10 cellular contexts compared by ENCODE assay signal in genomic region chr1:101051688-101052638, GRCh38. TPM values are rescaled to one million over a fixed set of nuclear protein-coding genes. Genes with fewer than 3 reads are reported as not detected.
DNase-seq lines count a peak whose midpoint lies in the region; ATAC-seq and TF ChIP-seq lines count a peak whose summit lies in the region.
"Had no signal": no experiment of that assay in that cellular context is flagged by ENCODE, and none has a peak within 500 bp of the region (broad histone marks: within the 10 kb centered on the region; RNA-seq: fewer than 3 reads in every experiment).

No MANE protein-coding gene starts in this region.

- H3K27ac Mint-ChIP-seq in activated naive CD8-positive, alpha-beta T cell treated with anti-CD3 and anti-CD28 coated beads, Interleukin-2, amount 50 U/mL, for 24 hours = peak overlapping the region; percentile 5
- H3K27ac Mint-ChIP-seq in mesothelial cell of epicardium = no peak overlapping the region
- H3K27ac Mint-ChIP-seq: nephron had no signal

- no peaks in the 10 kb centered on the region for H3K27me3 ChIP-seq in psoas muscle (ENCODE audit: insufficient read depth in 3 of 3, low read length in 2 of 3)
- no peaks in the 10 kb centered on the region for H3K27me3 ChIP-seq in effector memory CD4-positive, alpha-beta T cell (replicated peaks; ENCODE audit: control insufficient read depth, insufficient read depth, low read length, poor library complexity, severe bottlenecking)
- no peaks in the 10 kb centered on the region for H3K27me3 ChIP-seq in BE2C
- H3K27me3 ChIP-seq: SJSA1 had no signal

- H3K4me3 ChIP-seq in psoas muscle = no peak overlapping the region
- H3K4me3 ChIP-seq in effector memory CD4-positive, alpha-beta T cell (ENCODE audit: insufficient read depth, low read depth, low read length, poor library complexity, severe bottlenecking) = no peak overlapping the region
- no peak overlapping the region for H3K4me3 ChIP-seq in BE2C (ENCODE audit: low read depth, low read length)
- H3K4me3 ChIP-seq: SJSA1 had no signal

- TF ChIP-seq CTCF in psoas muscle (IDR thresholded peaks at IDR 0.05) (no peak), BE2C (IDR thresholded peaks at IDR 0.05; ENCODE audit: low read depth, low read length) (no peak), mesothelial cell of epicardium (IDR thresholded peaks at IDR 0.05; ENCODE audit: unreplicated experiment) (no peak)

- H3K36me3 ChIP-seq in psoas muscle (ENCODE audit: insufficient read depth in 1 of 2, low read depth in 1 of 2) = no peaks in the 10 kb centered on the region
- H3K36me3 ChIP-seq in effector memory CD4-positive, alpha-beta T cell (ENCODE audit: control insufficient read depth, insufficient read depth, low read length) = peaks cover 4% of the 10 kb centered on the region
- no peaks in the 10 kb centered on the region for H3K36me3 ChIP-seq in BE2C
- H3K36me3 ChIP-seq: SJSA1 had no signal

- ATAC-seq in GM18505 (IDR thresholded peaks at IDR 0.05; ENCODE audit: unreplicated experiment) (peak; percentile 88), GM19463 (IDR thresholded peaks at IDR 0.05; ENCODE audit: unreplicated experiment) (peak; percentile 95), HG03066 (IDR thresholded peaks at IDR 0.05; ENCODE audit: low read depth, unreplicated experiment) (peak; percentile 73), psoas muscle (no peak)
- ATAC-seq in activated naive CD8-positive, alpha-beta T cell treated with anti-CD3 and anti-CD28 coated beads, Interleukin-2, amount 50 U/mL, for 24 hours = peak; percentile 59

- no peaks in the 10 kb centered on the region for H3K4me1 ChIP-seq in psoas muscle
- no peaks in the 10 kb centered on the region for H3K4me1 ChIP-seq in effector memory CD4-positive, alpha-beta T cell (ENCODE audit: control insufficient read depth, insufficient read depth, low read length, poor library complexity, severe bottlenecking)
- H3K4me1 ChIP-seq in BE2C = no peaks in the 10 kb centered on the region; the same call in 1 of the 2 replicates
- H3K4me1 ChIP-seq: SJSA1 had no signal

- TF ChIP-seq POLR2A in GM18505 (IDR thresholded peaks at IDR 0.05; ENCODE audit: borderline replicate concordance, extremely low read depth, insufficient read depth, insufficient read length) = no peak

- WGBS in psoas muscle, 3 donors = 27 to 36% (median 31%) methylated on average over 3 of the region's 3 CpGs

- no peaks in the 10 kb centered on the region for H3K9me3 ChIP-seq in psoas muscle
- no peaks in the 10 kb centered on the region for H3K9me3 ChIP-seq in effector memory CD4-positive, alpha-beta T cell (ENCODE audit: control insufficient read depth, low read length)
- H3K9me3 ChIP-seq in BE2C = no peaks in the 10 kb centered on the region
- H3K9me3 ChIP-seq: SJSA1 had no signal

- no peak overlapping the region for H3K4me3 Mint-ChIP-seq in activated naive CD8-positive, alpha-beta T cell treated with anti-CD3 and anti-CD28 coated beads, Interleukin-2, amount 50 U/mL, for 24 hours
- no peak overlapping the region for H3K4me3 Mint-ChIP-seq in mesothelial cell of epicardium
- H3K4me3 Mint-ChIP-seq: nephron had no signal

- intact Hi-C loops in psoas muscle (cut with DNase I) = no loop called here

- H3K27me3 Mint-ChIP-seq in activated naive CD8-positive, alpha-beta T cell treated with anti-CD3 and anti-CD28 coated beads, Interleukin-2, amount 50 U/mL, for 24 hours = no peaks in the 10 kb centered on the region
- H3K27me3 Mint-ChIP-seq in mesothelial cell of epicardium (ENCODE audit: low read depth) = no peaks in the 10 kb centered on the region

- H3K4me1 Mint-ChIP-seq in activated naive CD8-positive, alpha-beta T cell treated with anti-CD3 and anti-CD28 coated beads, Interleukin-2, amount 50 U/mL, for 24 hours = peaks cover 29% of the 10 kb centered on the region
- H3K4me1 Mint-ChIP-seq in mesothelial cell of epicardium = peaks cover 19% of the 10 kb centered on the region

- H3K36me3 Mint-ChIP-seq in activated naive CD8-positive, alpha-beta T cell treated with anti-CD3 and anti-CD28 coated beads, Interleukin-2, amount 50 U/mL, for 24 hours (ENCODE audit: low read depth) = peaks cover 6% of the 10 kb centered on the region
- H3K36me3 Mint-ChIP-seq in mesothelial cell of epicardium = peaks cover 6% of the 10 kb centered on the region

- DNase-seq in activated naive CD8-positive, alpha-beta T cell treated with anti-CD3 and anti-CD28 coated beads, Interleukin-2, amount 50 U/mL, for 24 hours = no peak
- DNase-seq in psoas muscle (no peak), BE2C (no peak), mesothelial cell of epicardium (ENCODE audit: low spot score in 2 of 2, unreplicated experiment in 2 of 2) (no peak)
- no peak for DNase-seq in effector memory CD4-positive, alpha-beta T cell

- no peak overlapping the region for H3K27ac ChIP-seq in psoas muscle
- no peak overlapping the region for H3K27ac ChIP-seq in effector memory CD4-positive, alpha-beta T cell (ENCODE audit: insufficient read depth, low read length, poor library complexity, severe bottlenecking)
- H3K27ac ChIP-seq: SJSA1 had no signal

- no peaks in the 10 kb centered on the region for H3K9me3 Mint-ChIP-seq in activated naive CD8-positive, alpha-beta T cell treated with anti-CD3 and anti-CD28 coated beads, Interleukin-2, amount 50 U/mL, for 24 hours
- no peaks in the 10 kb centered on the region for H3K9me3 Mint-ChIP-seq in mesothelial cell of epicardium
- H3K9me3 Mint-ChIP-seq: nephron had no signal

RNA-seq across cellular contexts. Expression of gene DPH5, which starts 26.4 kb away (rescaled TPM):
- total RNA-seq in psoas muscle (10 to 100 TPM; 18.6 to 32.2 (median 29.7) TPM), mesothelial cell of epicardium (58.6 to 65.5 TPM (median 61.7 TPM) in 3 replicates)
- polyA plus RNA-seq in psoas muscle = 10 to 100 TPM; 24.9 to 44.0 (median 31.1) TPM
- polyA plus RNA-seq in BE2C (2012; ENCODE audit: insufficient read depth, insufficient read length, low read depth) = 35.1 TPM

Comparison
In these comparisons a context has a peak if more than half of its experiments do, and no peak if none do; other contexts are left out.
1. ATAC-seq: peak in GM18505 (single experiment), GM19463 (single experiment), HG03066 (single experiment) and activated naive CD8-positive, alpha-beta T cell treated with anti-CD3 and anti-CD28 coated beads, Interleukin-2, amount 50 U/mL, for 24 hours (single experiment); none in psoas muscle (0 of 4).